ENCODE assay signal across 2 cellular contexts in genomic region chr7:129263168-129263567, GRCh38.
A peak's percentile ranks its signal among the peaks of the same experiment; 100 is the strongest.
TF ChIP-seq lines count a peak whose summit lies in the region.

No MANE protein-coding gene starts in this region.

TF ChIP-seq in A549, 52 proteins besides CTCF, POLR2A, EP300 and RAD21 (continued from another document):
- TF ChIP-seq, protein P1, sequence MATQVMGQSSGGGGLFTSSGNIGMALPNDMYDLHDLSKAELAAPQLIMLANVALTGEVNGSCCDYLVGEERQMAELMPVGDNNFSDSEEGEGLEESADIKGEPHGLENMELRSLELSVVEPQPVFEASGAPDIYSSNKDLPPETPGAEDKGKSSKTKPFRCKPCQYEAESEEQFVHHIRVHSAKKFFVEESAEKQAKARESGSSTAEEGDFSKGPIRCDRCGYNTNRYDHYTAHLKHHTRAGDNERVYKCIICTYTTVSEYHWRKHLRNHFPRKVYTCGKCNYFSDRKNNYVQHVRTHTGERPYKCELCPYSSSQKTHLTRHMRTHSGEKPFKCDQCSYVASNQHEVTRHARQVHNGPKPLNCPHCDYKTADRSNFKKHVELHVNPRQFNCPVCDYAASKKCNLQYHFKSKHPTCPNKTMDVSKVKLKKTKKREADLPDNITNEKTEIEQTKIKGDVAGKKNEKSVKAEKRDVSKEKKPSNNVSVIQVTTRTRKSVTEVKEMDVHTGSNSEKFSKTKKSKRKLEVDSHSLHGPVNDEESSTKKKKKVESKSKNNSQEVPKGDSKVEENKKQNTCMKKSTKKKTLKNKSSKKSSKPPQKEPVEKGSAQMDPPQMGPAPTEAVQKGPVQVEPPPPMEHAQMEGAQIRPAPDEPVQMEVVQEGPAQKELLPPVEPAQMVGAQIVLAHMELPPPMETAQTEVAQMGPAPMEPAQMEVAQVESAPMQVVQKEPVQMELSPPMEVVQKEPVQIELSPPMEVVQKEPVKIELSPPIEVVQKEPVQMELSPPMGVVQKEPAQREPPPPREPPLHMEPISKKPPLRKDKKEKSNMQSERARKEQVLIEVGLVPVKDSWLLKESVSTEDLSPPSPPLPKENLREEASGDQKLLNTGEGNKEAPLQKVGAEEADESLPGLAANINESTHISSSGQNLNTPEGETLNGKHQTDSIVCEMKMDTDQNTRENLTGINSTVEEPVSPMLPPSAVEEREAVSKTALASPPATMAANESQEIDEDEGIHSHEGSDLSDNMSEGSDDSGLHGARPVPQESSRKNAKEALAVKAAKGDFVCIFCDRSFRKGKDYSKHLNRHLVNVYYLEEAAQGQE (IDR thresholded peaks at IDR 0.05): no peak
TF ChIP-seq in A549: peak in this region for 1.

TF ChIP-seq in K562, 482 proteins besides CTCF, POLR2A, EP300 and RAD21 (continued from another document):
- TF ChIP-seq SIN3B (IDR thresholded peaks at IDR 0.05; ENCODE audit: low read depth) (no peak), USF1 (CRISPR knock-in tag; IDR thresholded peaks at IDR 0.05) (peak; percentile 40; the same call in 1 of the 2 replicates), RAD51 (IDR thresholded peaks at IDR 0.05; ENCODE audit: borderline replicate concordance, low read depth) (0 out of 2 replicates have a peak, but pooled peaks have one; percentile 52), SNRNP70 (optimal IDR thresholded peaks at IDR 0.05; ENCODE audit: low read depth, low read length) (no peak)
TF ChIP-seq in K562: peak in this region for 4.
